In genomic region chr6:110366241-110366640, GRCh38 we compare ENCODE assay signal across 2 cellular contexts.
A peak's percentile ranks its signal among the peaks of the same experiment; 100 is the strongest.
TF ChIP-seq lines count a peak whose summit lies in the region.

No MANE protein-coding gene starts in this region.

TF ChIP-seq in HEK293, 187 proteins besides CTCF, POLR2A, EP300 and RAD21:
- TF ChIP-seq ZNF10 (tag by site-specific recombination; IDR thresholded peaks at IDR 0.05) (no peak), ZNF664 (tag by site-specific recombination; IDR thresholded peaks at IDR 0.05) (no peak), ZBTB48 (tag by site-specific recombination; IDR thresholded peaks at IDR 0.05) (0 out of 2 replicates have a peak, but pooled peaks have one; percentile 11), GLI2 (tag by site-specific recombination; IDR thresholded peaks at IDR 0.05; ENCODE audit: borderline replicate concordance, low read depth) (no peak), ZNF18 (tag by site-specific recombination; IDR thresholded peaks at IDR 0.05) (0 out of 2 replicates have a peak, but pooled peaks have one; percentile 43)
TF ChIP-seq in HEK293: peak in this region for 2.

TF ChIP-seq in K562, 482 proteins besides CTCF, POLR2A, EP300 and RAD21:
- TF ChIP-seq NFIC (IDR thresholded peaks at IDR 0.05) (peak; percentile 67), BRF2 (IDR thresholded peaks at IDR 0.05; ENCODE audit: borderline replicate concordance, insufficient read depth, insufficient read length) (no peak)
TF ChIP-seq in K562: peak in this region for 1.
